6 cellular contexts compared by ENCODE assay signal in the genomic region with DNA sequence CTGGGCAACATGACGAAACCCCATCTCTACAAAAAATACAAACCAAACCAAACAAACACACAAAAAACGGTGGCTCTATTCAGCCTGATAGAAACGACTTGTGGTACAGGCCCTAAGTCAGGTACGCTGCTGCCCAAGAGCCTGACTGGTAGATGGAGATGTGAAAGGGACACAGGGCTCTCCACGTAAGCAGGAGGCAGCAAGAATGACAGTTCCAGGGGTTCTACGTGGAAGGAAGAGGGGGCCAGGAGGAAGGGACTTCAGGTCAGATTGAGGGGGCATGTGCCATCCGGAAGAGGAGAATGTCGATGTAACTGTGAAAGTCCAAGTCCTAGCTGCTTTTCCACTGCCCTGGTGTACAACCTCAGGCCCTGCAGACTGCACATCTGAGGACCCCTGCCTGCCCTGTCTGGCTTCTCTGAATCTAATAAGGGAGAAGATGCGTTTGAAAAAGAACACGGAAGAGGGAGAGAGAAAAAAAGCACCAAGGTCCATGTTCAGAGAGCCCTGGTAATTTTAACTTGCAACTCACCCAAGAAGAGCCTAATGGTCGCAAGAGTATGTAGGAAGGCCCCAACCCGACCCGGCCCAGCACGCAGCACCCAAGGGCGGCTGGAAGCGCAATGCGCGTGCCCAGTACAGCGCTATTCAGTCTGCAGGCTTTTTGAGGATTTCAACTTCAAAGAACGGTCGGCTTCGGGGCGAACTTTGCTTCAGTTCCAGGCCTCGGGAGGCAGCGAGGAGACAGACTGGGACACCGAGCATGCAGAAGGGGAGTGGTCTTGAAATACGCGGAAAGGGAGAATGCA. TPM values are rescaled to one million over a fixed set of nuclear protein-coding genes. Genes with fewer than 3 reads are reported as not detected.
A peak's percentile ranks its signal among the peaks of the same experiment; 100 is the strongest.
DNase-seq lines count a peak whose midpoint lies in the region; FAIRE-seq and TF ChIP-seq lines count a peak whose summit lies in the region.

No MANE protein-coding gene starts in this region.

- H3K36me3 ChIP-seq in MG63: peaks cover 16% of the 10 kb centered on the region

- DNase-seq in GM12891 (ENCODE audit: insufficient read length, low spot score): no peak
- no peak for DNase-seq in MG63
- no peak for DNase-seq in fibroblast of villous mesenchyme (ENCODE audit: low read depth)
- DNase-seq in substantia nigra (lab: John Stamatoyannopoulos, UW): peak in 3 of 49 donors; percentile 67 to 77 (median 72)
- DNase-seq in NCI-H69 (lab: John Stamatoyannopoulos, UW): no peak
- DNase-seq in NK-92 (lab: John Stamatoyannopoulos, UW; ENCODE audit: unreplicated experiment): no peak

- H3K4me3 ChIP-seq in MG63 (peak overlapping the region; percentile 87), fibroblast of villous mesenchyme (ENCODE audit: low read depth, low read length) (peak overlapping the region; percentile 96)

- H3K9me3 ChIP-seq in MG63: no peaks in the 10 kb centered on the region

- no peak; the same call in 1 of the 2 replicates for TF ChIP-seq POLR2A in GM12891 (IDR thresholded peaks at IDR 0.05; ENCODE audit: low read depth, low read length)

- no peak for TF ChIP-seq CTCF in fibroblast of villous mesenchyme (IDR thresholded peaks at IDR 0.05; ENCODE audit: insufficient read depth, low read depth, low read length)

- FAIRE-seq in GM12891 (lab: Jason Lieb, UNC): no peak

- no peaks in the 10 kb centered on the region for H3K27me3 ChIP-seq in MG63

- H3K27ac ChIP-seq in substantia nigra (ENCODE audit: low read depth, low read length, poor library complexity, severe bottlenecking): peak overlapping the region; percentile 96

TF ChIP-seq in GM12891, 5 proteins besides CTCF, POLR2A, EP300 and RAD21:
- TF ChIP-seq POLR2AphosphoS5 (IDR thresholded peaks at IDR 0.05; ENCODE audit: low read depth, low read length) (0 out of 2 replicates have a peak, but pooled peaks have one; percentile 60), POU2F2 (IDR thresholded peaks at IDR 0.05; ENCODE audit: low read depth, low read length) (no peak)
TF ChIP-seq in GM12891: peak in this region for 1.

RNA-seq across cellular contexts. Expression of a gene that starts 0.9 kb away (rescaled TPM):
- polyA plus RNA-seq in GM12891 (2012; ENCODE audit: low read depth, missing spikeins): 48.7 TPM
- 51.1 and 90.7 TPM in 2 replicates for total RNA-seq in MG63 (2014; rRNA removed; shearing (Covaris generic); ENCODE audit: low replicate concordance)
- total RNA-seq in fibroblast of villous mesenchyme: 31.1 and 49.6 TPM in 2 replicates

RNA-seq across cellular contexts. Expression of a gene that starts 3.0 kb away (rescaled TPM):
- 18.3 TPM for polyA plus RNA-seq in GM12891 (2012; ENCODE audit: low read depth, missing spikeins)
- 45.5 and 66.6 TPM in 2 replicates for total RNA-seq in MG63 (2014; rRNA removed; shearing (Covaris generic); ENCODE audit: low replicate concordance)
- 19.0 and 27.4 TPM in 2 replicates for total RNA-seq in fibroblast of villous mesenchyme

RNA-seq across cellular contexts. Expression of a gene that starts 6.5 kb away (rescaled TPM):
- polyA plus RNA-seq in GM12891 (2012; ENCODE audit: low read depth, missing spikeins): 36.3 TPM
- 30.8 and 65.1 TPM in 2 replicates for total RNA-seq in MG63 (2014; rRNA removed; shearing (Covaris generic); ENCODE audit: low replicate concordance)
- total RNA-seq in fibroblast of villous mesenchyme: 33.7 and 47.7 TPM in 2 replicates

RNA-seq across cellular contexts. Expression of a gene that starts 11.2 kb away (rescaled TPM):
- polyA plus RNA-seq in GM12891 (2012; ENCODE audit: low read depth, missing spikeins): 14.6 TPM
- total RNA-seq in MG63 (2014; rRNA removed; shearing (Covaris generic); ENCODE audit: low replicate concordance): 109 and 124 TPM in 2 replicates
- 23.7 and 24.2 TPM in 2 replicates for total RNA-seq in fibroblast of villous mesenchyme

RNA-seq across cellular contexts. Expression of a gene that starts 26.2 kb away (rescaled TPM):
- 0.09 TPM for polyA plus RNA-seq in GM12891 (2012; ENCODE audit: low read depth, missing spikeins)
- total RNA-seq in MG63 (2014; rRNA removed; shearing (Covaris generic); ENCODE audit: low replicate concordance): not detected in 2 replicates
- total RNA-seq in fibroblast of villous mesenchyme: under 0.01 TPM in 1 of 2 replicates, not detected in the other
